In genomic region chr3:174409085-174409743, GRCh38 we compare ENCODE assay signal across 16 cellular contexts.
A peak's percentile ranks its signal among the peaks of the same experiment; 100 is the strongest.
DNase-seq lines count a peak whose midpoint lies in the region; ATAC-seq and TF ChIP-seq lines count a peak whose summit lies in the region.
"Had no signal": no experiment of that assay in that cellular context is flagged by ENCODE, and none has a peak within 500 bp of the region (broad histone marks: within the 10 kb centered on the region; RNA-seq: fewer than 3 reads in every experiment).

No MANE protein-coding gene starts in this region.

- no peak overlapping the region for H2BK20ac ChIP-seq in IMR-90 (ENCODE audit: low read depth, low read length)

- H3K4me2 ChIP-seq in IMR-90 (ENCODE audit: low read depth, low read length), result no peak overlapping the region

- H3K4me3 ChIP-seq in IMR-90 (ENCODE audit: insufficient read depth, low read depth, low read length), result no peak overlapping the region
- no peak overlapping the region for H3K4me3 ChIP-seq in neuron (ENCODE audit: low read length)
- H3K4me3 ChIP-seq: SJCRH30 had no signal

- no peaks in the 10 kb centered on the region for H3K27me3 Mint-ChIP-seq in glutamatergic neuron (ENCODE audit: unreplicated experiment)

- H3K27me3 ChIP-seq in IMR-90 (ENCODE audit: control insufficient read depth, insufficient read depth, low read length) (no peaks in the 10 kb centered on the region), neuron (ENCODE audit: insufficient read depth, low read length) (no peaks in the 10 kb centered on the region)
- H3K27me3 ChIP-seq: SJCRH30 had no signal

- no peak overlapping the region for H2BK120ac ChIP-seq in IMR-90 (ENCODE audit: low read depth, low read length)

- DNase-seq in Caki2 (ENCODE audit: low read depth) (peak; percentile 74), IMR-90 (no peak), glutamatergic neuron (peak; percentile 17), inferior parietal cortex (ENCODE audit: extremely low spot score) (no peak), NCI-H1048 (lab: John Stamatoyannopoulos, UW) (no peak), AG20443 (ENCODE audit: low spot score) (no peak)
- DNase-seq: DMS79, GDM1, H9, Karpas-422, NCI-H2227 treated with DMSO at 0.1 percent for 48 hours, NCI-H524 treated with DMSO at 0.1 percent for 48 hours had no signal

- H4K20me1 ChIP-seq in IMR-90 (ENCODE audit: insufficient read depth, low read length), result no peaks in the 10 kb centered on the region

- TF ChIP-seq CTCF in IMR-90 (conservative IDR thresholded peaks at IDR 0.05; ENCODE audit: low read depth, low read length), result no peak
- no peak for TF ChIP-seq CTCF in glutamatergic neuron (IDR thresholded peaks at IDR 0.05; ENCODE audit: partially characterized antibody, unreplicated experiment)

- H3K27ac Mint-ChIP-seq in glutamatergic neuron (ENCODE audit: unreplicated experiment), result peak overlapping the region; percentile 7

- dilution Hi-C loops in IMR-90 (cut with HindIII; ENCODE audit: low sequenced_read_pairs, unreplicated experiment), result no loop called here

- H3K9me3 ChIP-seq in IMR-90 (ENCODE audit: control insufficient read depth, insufficient read depth, low read length) (no peaks in the 10 kb centered on the region), neuron (ENCODE audit: low read length) (no peaks in the 10 kb centered on the region)

- H3K23ac ChIP-seq in IMR-90 (ENCODE audit: low read depth, low read length), result no peak overlapping the region

- H2AK9ac ChIP-seq in IMR-90 (replicated peaks; ENCODE audit: low read depth, low read length, poor library complexity), result no peak overlapping the region

- peak overlapping the region; percentile 51; the same call in 1 of the 2 replicates for H3K18ac ChIP-seq in IMR-90 (ENCODE audit: low read depth, low read length)

- no TSS peak for BruUV-seq in IMR-90 (replicated peaks; lab: Mats Ljungman, UMichigan)

- no peaks in the 10 kb centered on the region for H3K79me1 ChIP-seq in IMR-90 (ENCODE audit: low read depth in 1 of 2, low read length in 2 of 2)

- H2BK5ac ChIP-seq in IMR-90 (ENCODE audit: low read depth, low read length, poor library complexity, severe bottlenecking), result no peak overlapping the region

- intact Hi-C loops in IMR-90 (cut with micrococcal nuclease), result no loop called here

- H2AFZ ChIP-seq in IMR-90 (replicated peaks; ENCODE audit: low read length, poor library complexity) (no peak overlapping the region), neuron (ENCODE audit: low read depth, low read length) (peak overlapping the region; percentile 38)

- TF ChIP-seq RAD21 in IMR-90 (IDR thresholded peaks at IDR 0.05; ENCODE audit: low read length), result no peak

- no peak overlapping the region for H3K9ac ChIP-seq in IMR-90 (ENCODE audit: low read depth, low read length)

- no peak overlapping the region for H3K4ac ChIP-seq in IMR-90 (ENCODE audit: low read depth, low read length)

- H3K4me1 ChIP-seq in IMR-90 (ENCODE audit: control insufficient read depth, insufficient read depth, low read length) (0 out of 2 replicates have a peak, but pooled peaks cover 2% of the 10 kb centered on the region), neuron (ENCODE audit: insufficient read depth, low read length) (peaks cover 16% of the 10 kb centered on the region)

- no peak overlapping the region for H3K4me3 Mint-ChIP-seq in glutamatergic neuron (ENCODE audit: unreplicated experiment)
- H3K4me3 Mint-ChIP-seq: H9 had no signal

- no peak overlapping the region for H3K14ac ChIP-seq in IMR-90 (replicated peaks; ENCODE audit: low read depth, low read length)

- POLR2A ChIA-PET in IMR-90 (lab: Charles Lee; ENCODE audit: unreplicated experiment), result no interaction called here

- H3K56ac ChIP-seq in IMR-90 (ENCODE audit: extremely low read depth, insufficient read depth, low read length), result no peak overlapping the region

- WGBS in IMR-90 (ENCODE audit: extremely low coverage in 2 of 2, insufficient read length in 1 of 2), 2 experiments, result no CpG with 5 or more reads among the region's 3 CpGs

- no peak for ATAC-seq in IMR-90 (ENCODE audit: low read depth)

- H3K27ac ChIP-seq in IMR-90 (ENCODE audit: insufficient read depth, low read length), result no peak overlapping the region
- H3K27ac ChIP-seq: C4-2B, RWPE1, SJCRH30 had no signal

- TF ChIP-seq POLR2A in IMR-90 (IDR thresholded peaks at IDR 0.05; ENCODE audit: low read depth, low read length), result no peak

- CTCF ChIA-PET in IMR-90 (lab: Yijun Ruan, JAX), result interaction anchor here (1.2 to 1.6 kb wide), 2 partner anchors 10 to 720 kb away, joined by 3 to 4 read pairs; no protein-coding TSS in a partner anchor

- no peaks in the 10 kb centered on the region for H3K36me3 Mint-ChIP-seq in glutamatergic neuron (ENCODE audit: unreplicated experiment)

- H4K8ac ChIP-seq in IMR-90 (ENCODE audit: low read depth in 2 of 2, low read length in 2 of 2), result no peak overlapping the region

- H3K9me1 ChIP-seq in IMR-90 (ENCODE audit: insufficient read depth, low read length), result no peaks in the 10 kb centered on the region

- no peak overlapping the region for H4K91ac ChIP-seq in IMR-90 (ENCODE audit: insufficient read depth, low read depth, low read length)

- H2AK5ac ChIP-seq in IMR-90 (ENCODE audit: low read depth, low read length), result no peak overlapping the region

- no peak overlapping the region for H2BK15ac ChIP-seq in IMR-90 (ENCODE audit: low read depth, low read length)

- H3K9me3 Mint-ChIP-seq in glutamatergic neuron (ENCODE audit: unreplicated experiment), result no peaks in the 10 kb centered on the region

- no peaks in the 10 kb centered on the region for H3K36me3 ChIP-seq in IMR-90 (ENCODE audit: control insufficient read depth, insufficient read depth, low read length)
- no peaks in the 10 kb centered on the region for H3K36me3 ChIP-seq in neuron (ENCODE audit: insufficient read depth, low read length)
- H3K36me3 ChIP-seq: SJCRH30 had no signal

- peaks cover 12% of the 10 kb centered on the region for H3K4me1 Mint-ChIP-seq in glutamatergic neuron (ENCODE audit: low read depth, unreplicated experiment)

- in situ Hi-C loops in Caki2 (cut with HindIII; ENCODE audit: low pct_unique_long_range_greater_than_20kb, low sequenced_read_pairs), result no loop called here
- in situ Hi-C loops in IMR-90 (cut with MboI; ENCODE audit: low sequenced_read_pairs), result loop anchor here (25.0 kb wide), 1 partner anchor 822 kb away; no protein-coding TSS in a partner anchor

- H4K5ac ChIP-seq in IMR-90 (ENCODE audit: low read depth, low read length), result no peak overlapping the region

TF ChIP-seq in IMR-90, 13 proteins besides CTCF, POLR2A, EP300 and RAD21:
- no peak for TF ChIP-seq MAFK (IDR thresholded peaks at IDR 0.05; ENCODE audit: low read depth, low read length)
- TF ChIP-seq NFE2L2 (IDR thresholded peaks at IDR 0.05; ENCODE audit: low read depth, low read length), result no peak
- no peak for TF ChIP-seq SMC3 (IDR thresholded peaks at IDR 0.05; ENCODE audit: low read depth, low read length)
- TF ChIP-seq USF2 (IDR thresholded peaks at IDR 0.05; ENCODE audit: low read depth, low read length), result no peak

Comparison
In these comparisons a context has a peak if more than half of its experiments do, and no peak if none do; other contexts are left out.
1. DNase-seq: peak in Caki2 (single experiment) and glutamatergic neuron (single experiment); none in IMR-90 (single experiment), inferior parietal cortex (single experiment), NCI-H1048 (single experiment) and AG20443 (single experiment).